ENCODE assay signal across 26 cellular contexts in the genomic region with DNA sequence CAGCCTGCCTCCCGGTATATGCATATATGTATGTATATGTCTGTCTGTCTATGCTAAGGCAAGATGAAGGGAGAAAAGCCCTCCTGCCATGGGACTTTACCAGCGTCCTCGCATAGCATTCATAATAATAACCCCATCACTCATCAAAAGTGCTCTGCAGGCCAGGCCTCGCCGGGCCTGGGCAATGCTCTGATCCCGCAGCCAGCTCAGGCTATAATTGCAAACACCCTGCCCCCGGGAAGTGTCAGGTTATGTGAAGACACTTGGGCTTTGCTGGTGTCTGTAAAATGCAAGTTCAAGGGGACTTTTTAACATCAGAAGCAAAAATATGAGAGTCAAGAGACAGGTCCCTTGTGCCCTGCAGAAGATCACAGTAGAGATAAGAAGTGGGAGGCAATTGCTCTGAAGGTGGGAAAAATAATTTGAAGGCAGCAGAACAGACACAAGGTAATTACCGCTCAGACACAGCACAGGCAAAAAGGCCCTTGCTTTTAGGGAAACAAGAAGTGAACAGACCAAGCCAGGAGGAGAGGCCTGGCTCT.
"Had no signal": no experiment of that assay in that cellular context is flagged by ENCODE, and none has a peak within 500 bp of the region (broad histone marks: within the 10 kb centered on the region; RNA-seq: fewer than 3 reads in every experiment).

No MANE protein-coding gene starts in this region.

- DNase-seq: activated CD4-positive, alpha-beta T cell treated with anti-CD3 and anti-CD28 coated beads for 48 hours; activated CD4-positive, alpha-beta T cell treated with anti-CD3 and anti-CD28 coated beads, Interleukin-2, amount 50 U/mL, for 4 hours; activated CD4-positive, CD25-positive, alpha-beta regulatory T cell treated with anti-CD3 and anti-CD28 coated beads, Interleukin-2, amount 50 U/mL, for 72 hours; activated CD8-positive, alpha-beta memory T cell treated with anti-CD3 and anti-CD28 coated beads, Interleukin-2, amount 10 ng/mL, durations not matched to agents 7 days and 5 days; activated gamma-delta T cell treated with Interleukin-2 at 50 U/mL for 16 hours; activated naive CD4-positive, alpha-beta T cell treated with anti-CD3 and anti-CD28 coated beads, Interleukin-2, amount 10 ng/mL, durations not matched to agents 7 days and 5 days; activated naive CD8-positive, alpha-beta T cell treated with anti-CD3 and anti-CD28 coated beads, Interleukin-2, amount 10 ng/mL, durations not matched to agents 7 days and 5 days; activated T-cell treated with anti-CD3 and anti-CD28 coated beads, Interleukin-2, amount 50 U/mL, for 4 hours; adrenal gland; anterior cingulate cortex; central memory CD4-positive, alpha-beta T cell; NCI-H1092; NCI-H1417; NCI-H1930; NCI-H2171; NCI-H345; NCI-H510A; NCI-H69; NK-92 treated with Interleukin-12 subunit alpha and Interleukin-12 subunit beta, amount 100 ng/mL, for 24 hours; OCI-M1; Right ventricle myocardium superior; RPMI8226; SJCRH30 had no signal

- H3K4me1 ChIP-seq: adrenal gland, SJCRH30 had no signal

- H3K27ac ChIP-seq: adrenal gland, KMS-11, SJCRH30 had no signal

- ATAC-seq: activated CD8-positive, alpha-beta memory T cell treated with anti-CD3 and anti-CD28 coated beads, Interleukin-2, amount 10 ng/mL, durations not matched to agents 7 days and 5 days; activated T-cell treated with anti-CD3 and anti-CD28 coated beads, Interleukin-2, amount 50 U/mL, for 4 hours; activated T-helper 17 cell treated with anti-CD3 and anti-CD28 coated beads, Interleukin-2, amount 50 U/mL, for 72 hours; Panc1 had no signal

- H3K36me3 ChIP-seq: adrenal gland, SJCRH30 had no signal

- H3K4me3 ChIP-seq: adrenal gland, SJCRH30 had no signal

- H3K9me3 ChIP-seq: adrenal gland, SJCRH30 had no signal
